3 cellular contexts compared by ENCODE assay signal in genomic region chr4:74291468-74291867, GRCh38.
TF ChIP-seq lines count a peak whose summit lies in the region.

No MANE protein-coding gene starts in this region.

TF ChIP-seq in A549, 52 proteins besides CTCF, POLR2A, EP300 and RAD21:
- TF ChIP-seq HES2 (IDR thresholded peaks at IDR 0.05) (no peak), MAFK (IDR thresholded peaks at IDR 0.05; ENCODE audit: partially characterized antibody) (peak; percentile 65), JUNB (IDR thresholded peaks at IDR 0.05) (no peak), MYC (IDR thresholded peaks at IDR 0.05; ENCODE audit: borderline replicate concordance, low read length) (no peak), PHF8 (IDR thresholded peaks at IDR 0.05; ENCODE audit: borderline replicate concordance, low read depth) (no peak), NR3C1 (IDR thresholded peaks at IDR 0.05) (no peak), CEBPB (IDR thresholded peaks at IDR 0.05) (no peak)

TF ChIP-seq in IMR-90, 13 proteins besides CTCF, POLR2A, EP300 and RAD21:
- TF ChIP-seq ELK1 (IDR thresholded peaks at IDR 0.05; ENCODE audit: borderline replicate concordance, low read depth, low read length) (no peak), MAFK (IDR thresholded peaks at IDR 0.05; ENCODE audit: low read depth, low read length) (peak; percentile 66; the same call in 1 of the 2 replicates), USF2 (IDR thresholded peaks at IDR 0.05; ENCODE audit: low read depth, low read length) (no peak), BHLHE40 (IDR thresholded peaks at IDR 0.05; ENCODE audit: low read depth, low read length) (no peak)

TF ChIP-seq in endothelial cell of umbilical vein, 7 proteins besides CTCF, POLR2A, EP300 and RAD21:
- TF ChIP-seq FOS (IDR thresholded peaks at IDR 0.05; ENCODE audit: borderline replicate concordance, insufficient read depth, low read length) (no peak), JUN (IDR thresholded peaks at IDR 0.05; ENCODE audit: borderline replicate concordance, insufficient read depth, insufficient read length, low read depth) (no peak), MYC (IDR thresholded peaks at IDR 0.05; ENCODE audit: low read depth, low read length) (no peak), GATA2 (IDR thresholded peaks at IDR 0.05; ENCODE audit: insufficient read depth, insufficient read length, low read depth, low read length) (no peak), EZH2 (IDR thresholded peaks at IDR 0.05; ENCODE audit: borderline replicate concordance, low read depth, low read length, severe bottlenecking) (no peak), POLR2AphosphoS5 (IDR thresholded peaks at IDR 0.05; ENCODE audit: insufficient read depth, low read depth, low read length) (no peak), MAX (IDR thresholded peaks at IDR 0.05; ENCODE audit: insufficient read depth, insufficient read length) (no peak)
